Comparison of ENCODE assay signal across 8 cellular contexts in genomic region chr17:50425682-50426471, GRCh38. TPM values are rescaled to one million over a fixed set of nuclear protein-coding genes. Genes with fewer than 3 reads are reported as not detected.
DNase-seq lines count a peak whose midpoint lies in the region; ATAC-seq and TF ChIP-seq lines count a peak whose summit lies in the region.

Gene ACSF2 (plus strand): TSS chr17:50426218. CDS start chr17:50426262, 44 bp downstream.

- H3K9me3 Mint-ChIP-seq in progenitor cell of endocrine pancreas (ENCODE audit: low read depth) (no peaks in the 10 kb centered on the region), type B pancreatic cell (no peaks in the 10 kb centered on the region)

- H3K36me3 Mint-ChIP-seq in progenitor cell of endocrine pancreas (ENCODE audit: insufficient read depth) (no peaks in the 10 kb centered on the region), type B pancreatic cell (peaks cover under 1% of the 10 kb centered on the region)

- H3K4me3 Mint-ChIP-seq in progenitor cell of endocrine pancreas (ENCODE audit: low read depth) (peak within 1 kb of the TSS; percentile 75), type B pancreatic cell (peak within 1 kb of the TSS; percentile 91)

- ATAC-seq in HG03342 (IDR thresholded peaks at IDR 0.05; ENCODE audit: unreplicated experiment) = peak; percentile 54
- peak; percentile 88 for ATAC-seq in SK-N-SH treated with all-trans-retinoic acid at 6 μM for 48 hours
- ATAC-seq in Right ventricle myocardium superior (ENCODE audit: poor library complexity) = peak; percentile 94

- peaks cover 48% of the 10 kb centered on the region for H3K4me1 Mint-ChIP-seq in progenitor cell of endocrine pancreas (ENCODE audit: low read depth)
- H3K4me1 Mint-ChIP-seq in type B pancreatic cell (ENCODE audit: unreplicated experiment) = peaks cover 46% of the 10 kb centered on the region

- peak within 1 kb of the TSS; percentile 94 for H3K27ac Mint-ChIP-seq in progenitor cell of endocrine pancreas
- H3K27ac Mint-ChIP-seq in type B pancreatic cell = peak within 1 kb of the TSS; percentile 95

- intact Hi-C loops in Right ventricle myocardium superior (cut with DNase I) = no loop called here

- no peak for TF ChIP-seq CTCF in progenitor cell of endocrine pancreas (IDR thresholded peaks at IDR 0.05; ENCODE audit: unreplicated experiment)
- no peak for TF ChIP-seq CTCF in type B pancreatic cell (conservative IDR thresholded peaks at IDR 0.05)

- no peaks in the 10 kb centered on the region for H3K27me3 Mint-ChIP-seq in progenitor cell of endocrine pancreas
- no peaks in the 10 kb centered on the region for H3K27me3 Mint-ChIP-seq in type B pancreatic cell

- DNase-seq in DMS53 (lab: John Stamatoyannopoulos, UW) (peak; percentile 67), DMS53 treated with DMSO at 0.1 percent for 48 hours (lab: John Stamatoyannopoulos, UW; ENCODE audit: unreplicated experiment) (no peak), Right ventricle myocardium superior (peak; percentile 85), progenitor cell of endocrine pancreas (ENCODE audit: low spot score, unreplicated experiment) (peak; percentile 35), type B pancreatic cell (ENCODE audit: extremely low spot score, unreplicated experiment) (peak; percentile 74)
- peak; percentile 70 for DNase-seq in activated naive CD4-positive, alpha-beta T cell treated with anti-CD3 and anti-CD28 coated beads, Interleukin-2, amount 50 U/mL, for 16 hours

TF ChIP-seq in SK-N-SH treated with all-trans-retinoic acid at 6 μM for 48 hours, 23 proteins besides CTCF, POLR2A, EP300 and RAD21:
- TF ChIP-seq TOX (CRISPR knock-in tag; IDR thresholded peaks at IDR 0.05; ENCODE audit: borderline replicate concordance) = no peak
- no peak for TF ChIP-seq TSHZ2 (CRISPR knock-in tag; IDR thresholded peaks at IDR 0.05)
- no peak for TF ChIP-seq ZNF565 (CRISPR knock-in tag; conservative IDR thresholded peaks at IDR 0.05; ENCODE audit: low read depth)
- TF ChIP-seq ISL1 (CRISPR knock-in tag; IDR thresholded peaks at IDR 0.05) = no peak
- no peak for TF ChIP-seq RARB (CRISPR knock-in tag; IDR thresholded peaks at IDR 0.05)
- TF ChIP-seq ARNTL (CRISPR knock-in tag; IDR thresholded peaks at IDR 0.05; ENCODE audit: borderline replicate concordance, low read depth) = no peak
- no peak for TF ChIP-seq SNAI2 (CRISPR knock-in tag; IDR thresholded peaks at IDR 0.05)
- no peak for TF ChIP-seq ESRRG (CRISPR knock-in tag; IDR thresholded peaks at IDR 0.05)
- no peak for TF ChIP-seq CREB5 (CRISPR knock-in tag; IDR thresholded peaks at IDR 0.05; ENCODE audit: low read depth)
- no peak for TF ChIP-seq BACH2 (CRISPR knock-in tag; IDR thresholded peaks at IDR 0.05; ENCODE audit: borderline replicate concordance)
- no peak for TF ChIP-seq GLIS3 (CRISPR knock-in tag; IDR thresholded peaks at IDR 0.05)
- TF ChIP-seq ZC3H10 (CRISPR knock-in tag; IDR thresholded peaks at IDR 0.05) = no peak
- TF ChIP-seq OSR1 (CRISPR knock-in tag; IDR thresholded peaks at IDR 0.05) = no peak
- no peak for TF ChIP-seq PATZ1 (CRISPR knock-in tag; IDR thresholded peaks at IDR 0.05; ENCODE audit: borderline replicate concordance)
TF ChIP-seq in SK-N-SH treated with all-trans-retinoic acid at 6 μM for 48 hours: peak in this region for 0.

RNA-seq across cellular contexts. Expression of gene ACSF2, which starts in this region (rescaled TPM):
- total RNA-seq in Right ventricle myocardium superior = 25.0 TPM
- total RNA-seq in progenitor cell of endocrine pancreas = 69.7 and 72.6 TPM in 2 replicates
- 57.3 and 75.0 TPM in 2 replicates for total RNA-seq in type B pancreatic cell (ENCODE audit: low replicate concordance)
